ENCODE assay signal across 1 cellular context in genomic region chr20:59324441-59324840, GRCh38.
TF ChIP-seq lines count a peak whose summit lies in the region.

No MANE protein-coding gene starts in this region.

TF ChIP-seq in HepG2, 621 proteins besides CTCF, POLR2A, EP300 and RAD21 (continued from another document):
- TF ChIP-seq GMEB1 (CRISPR knock-in tag; IDR thresholded peaks at IDR 0.05; ENCODE audit: borderline replicate concordance) (no peak), ARID3A (IDR thresholded peaks at IDR 0.05; ENCODE audit: low read depth, low read length) (no peak), SOX5 (CRISPR knock-in tag; IDR thresholded peaks at IDR 0.05; ENCODE audit: borderline replicate concordance) (no peak), ZFP1 (CRISPR knock-in tag; IDR thresholded peaks at IDR 0.05) (no peak), TARDBP (CRISPR knock-in tag; IDR thresholded peaks at IDR 0.05) (no peak), RELA (CRISPR knock-in tag; IDR thresholded peaks at IDR 0.05) (no peak)
- TF ChIP-seq, protein P1, sequence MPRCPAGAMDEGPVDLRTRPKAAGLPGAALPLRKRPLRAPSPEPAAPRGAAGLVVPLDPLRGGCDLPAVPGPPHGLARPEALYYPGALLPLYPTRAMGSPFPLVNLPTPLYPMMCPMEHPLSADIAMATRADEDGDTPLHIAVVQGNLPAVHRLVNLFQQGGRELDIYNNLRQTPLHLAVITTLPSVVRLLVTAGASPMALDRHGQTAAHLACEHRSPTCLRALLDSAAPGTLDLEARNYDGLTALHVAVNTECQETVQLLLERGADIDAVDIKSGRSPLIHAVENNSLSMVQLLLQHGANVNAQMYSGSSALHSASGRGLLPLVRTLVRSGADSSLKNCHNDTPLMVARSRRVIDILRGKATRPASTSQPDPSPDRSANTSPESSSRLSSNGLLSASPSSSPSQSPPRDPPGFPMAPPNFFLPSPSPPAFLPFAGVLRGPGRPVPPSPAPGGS (CRISPR knock-in tag; IDR thresholded peaks at IDR 0.05), result no peak
TF ChIP-seq in HepG2: peak in this region for 0.
